In the genomic region with DNA sequence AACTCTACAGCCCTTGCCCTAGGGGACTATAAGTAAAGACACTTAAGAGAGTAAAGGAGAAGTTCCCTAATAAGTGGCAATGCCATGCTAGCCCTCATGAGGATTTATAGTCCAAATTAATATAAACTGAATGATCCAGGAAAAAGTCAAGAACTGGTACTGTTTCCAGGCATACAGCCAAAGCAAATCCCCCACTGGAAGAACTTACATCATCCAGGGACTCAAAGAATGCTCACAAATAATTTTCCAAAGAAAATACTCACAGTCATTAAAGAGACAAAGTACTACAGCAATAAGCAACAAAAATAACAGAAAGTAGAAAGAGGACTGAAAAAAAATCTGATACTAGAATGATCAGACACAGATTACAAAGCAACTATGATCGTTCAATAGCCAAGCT, we compare ENCODE assay signal across 12 cellular contexts.
A peak's percentile ranks its signal among the peaks of the same experiment; 100 is the strongest.
DNase-seq lines count a peak whose midpoint lies in the region; ATAC-seq, FAIRE-seq and TF ChIP-seq lines count a peak whose summit lies in the region.
"Had no signal": no experiment of that assay in that cellular context is flagged by ENCODE, and none has a peak within 500 bp of the region (broad histone marks: within the 10 kb centered on the region; RNA-seq: fewer than 3 reads in every experiment).

No MANE protein-coding gene starts in this region.

- DNase-seq in HCEC 1CT (peak; percentile 41), astrocyte (ENCODE audit: low read depth) (peak; percentile 85), left cardiac atrium (peak; percentile 29), NCI-H2171 treated with DMSO at 0.1 percent for 48 hours (lab: John Stamatoyannopoulos, UW) (no peak), NCI-H1436 treated with DMSO at 0.1 percent for 48 hours (lab: John Stamatoyannopoulos, UW) (no peak)
- DNase-seq: activated CD4-positive, alpha-beta T cell treated with anti-CD3 and anti-CD28 coated beads, Interleukin-2, amount 50 U/mL, for 1 hour; erythroblast; mammary epithelial cell; NCI-H524 had no signal

- H3K27ac ChIP-seq in astrocyte (ENCODE audit: low read depth, low read length), result peak overlapping the region; percentile 25

- H3K27me3 Mint-ChIP-seq in astrocyte (ENCODE audit: low read depth, unreplicated experiment), result no peaks in the 10 kb centered on the region

- H3K9me3 Mint-ChIP-seq in astrocyte (ENCODE audit: unreplicated experiment), result no peaks in the 10 kb centered on the region
- H3K9me3 Mint-ChIP-seq: activated naive CD4-positive, alpha-beta T cell treated with anti-CD3 and anti-CD28 coated beads, Interleukin-2, amount 50 U/mL, for 72 hours had no signal

- peaks cover 13% of the 10 kb centered on the region for H3K4me1 ChIP-seq in astrocyte (ENCODE audit: insufficient read depth, low read length)
- peaks cover 17% of the 10 kb centered on the region for H3K4me1 ChIP-seq in skeletal muscle satellite cell (ENCODE audit: control insufficient read depth, insufficient read depth, low read length)

- H3K36me3 ChIP-seq in astrocyte (ENCODE audit: insufficient read depth, low read length) (no peaks in the 10 kb centered on the region), skeletal muscle satellite cell (ENCODE audit: insufficient read depth, low read length) (no peaks in the 10 kb centered on the region)

- peak; percentile 66 for FAIRE-seq in astrocyte (lab: Jason Lieb, UNC)

- no peaks in the 10 kb centered on the region for H3K9me3 ChIP-seq in astrocyte (ENCODE audit: insufficient read depth, low read depth, low read length)
- no peaks in the 10 kb centered on the region for H3K9me3 ChIP-seq in skeletal muscle satellite cell (replicated peaks; ENCODE audit: low read length)

- TF ChIP-seq CTCF in astrocyte (IDR thresholded peaks at IDR 0.05; ENCODE audit: insufficient read depth, low read depth, low read length), result no peak

- no peaks in the 10 kb centered on the region for H3K27me3 ChIP-seq in astrocyte (ENCODE audit: insufficient read depth, low read length)
- H3K27me3 ChIP-seq in skeletal muscle satellite cell (ENCODE audit: control insufficient read depth, insufficient read depth, low read length), result no peaks in the 10 kb centered on the region

- ATAC-seq in left cardiac atrium (peak; percentile 72 to 81), HG03457 (IDR thresholded peaks at IDR 0.05; ENCODE audit: unreplicated experiment) (no peak)
- ATAC-seq: activated naive CD4-positive, alpha-beta T cell treated with anti-CD3 and anti-CD28 coated beads, Interleukin-2, amount 50 U/mL, for 72 hours had no signal

- no peaks in the 10 kb centered on the region for H3K79me2 ChIP-seq in astrocyte (ENCODE audit: insufficient read depth, low read length)

- no peak overlapping the region for H3K4me3 ChIP-seq in astrocyte (ENCODE audit: insufficient read depth, low read depth, low read length)
- H3K4me3 ChIP-seq in skeletal muscle satellite cell (ENCODE audit: low read length), result no peak overlapping the region

- peaks cover 19% of the 10 kb centered on the region for H3K4me1 Mint-ChIP-seq in astrocyte (ENCODE audit: low read depth, unreplicated experiment)

- H3K9ac ChIP-seq in astrocyte (ENCODE audit: low read length), result no peak overlapping the region
- H3K9ac ChIP-seq in skeletal muscle satellite cell (ENCODE audit: low read depth, low read length), result no peak overlapping the region

- no peaks in the 10 kb centered on the region for H3K36me3 Mint-ChIP-seq in astrocyte (ENCODE audit: low read depth, unreplicated experiment)
- H3K36me3 Mint-ChIP-seq: activated naive CD4-positive, alpha-beta T cell treated with anti-CD3 and anti-CD28 coated beads, Interleukin-2, amount 50 U/mL, for 72 hours had no signal

- no peak overlapping the region for H3K4me3 Mint-ChIP-seq in astrocyte (ENCODE audit: unreplicated experiment)

- intact Hi-C loops in left cardiac atrium (cut with DNase I), result no loop called here

- H2AFZ ChIP-seq in astrocyte (ENCODE audit: low read depth, low read length), result no peak overlapping the region

- peak overlapping the region; percentile 32 for H3K4me2 ChIP-seq in astrocyte (ENCODE audit: low read length)
- H3K4me2 ChIP-seq in skeletal muscle satellite cell (ENCODE audit: low read length), result peak overlapping the region; percentile 9

- H3K27ac Mint-ChIP-seq in astrocyte (ENCODE audit: unreplicated experiment), result peak overlapping the region; percentile 79
- H3K27ac Mint-ChIP-seq: activated naive CD4-positive, alpha-beta T cell treated with anti-CD3 and anti-CD28 coated beads, Interleukin-2, amount 50 U/mL, for 72 hours had no signal

- no peaks in the 10 kb centered on the region for H4K20me1 ChIP-seq in astrocyte (ENCODE audit: insufficient read depth, low read length)

Comparison
In these comparisons a context has a peak if more than half of its experiments do, and no peak if none do; other contexts are left out.
1. DNase-seq: peak in HCEC 1CT (single experiment), astrocyte (single experiment) and left cardiac atrium (single experiment); none in NCI-H2171 treated with DMSO at 0.1 percent for 48 hours (single experiment) and NCI-H1436 treated with DMSO at 0.1 percent for 48 hours (single experiment).